1 cellular context compared by ENCODE assay signal in the genomic region with DNA sequence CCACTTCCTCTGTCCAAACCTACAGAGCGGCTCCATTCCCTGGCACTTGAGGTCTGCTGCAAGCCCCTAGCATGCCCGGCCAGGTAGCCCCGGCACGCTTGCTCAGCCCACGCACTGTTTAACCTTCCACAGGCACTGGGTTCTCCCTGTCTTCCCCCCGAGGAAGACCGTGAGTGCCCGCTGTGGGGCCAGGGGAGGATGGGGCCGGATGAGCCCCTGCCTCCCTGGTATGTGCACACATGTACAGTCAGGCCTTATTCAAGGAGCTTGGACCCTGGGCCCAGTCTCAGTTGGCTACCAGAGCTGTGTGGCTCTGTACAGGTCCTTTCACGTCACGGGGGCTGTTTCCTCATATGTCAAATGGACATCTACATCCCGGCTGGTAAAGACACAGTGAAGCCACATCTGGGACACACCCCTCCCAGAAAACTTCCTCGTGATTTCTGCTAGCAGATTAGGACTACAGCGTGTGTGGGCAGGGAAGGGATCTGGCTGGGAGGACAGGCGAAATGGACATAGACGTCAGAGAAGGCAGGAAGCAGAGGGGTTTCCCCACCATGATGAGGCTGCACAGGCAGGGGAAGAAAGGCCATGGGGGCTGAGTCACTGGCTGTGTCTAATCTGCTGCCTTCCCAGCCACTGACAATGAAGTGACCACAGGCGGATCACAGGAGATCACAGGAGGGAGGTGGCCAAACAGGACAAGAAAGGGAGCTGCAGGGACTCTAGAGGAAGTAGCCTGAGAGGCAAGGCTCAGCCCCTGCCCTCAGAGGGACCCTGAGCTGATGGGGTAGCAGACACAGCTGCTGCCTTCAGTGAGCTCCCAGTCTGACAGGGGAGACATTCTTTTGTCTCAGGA.
TF ChIP-seq lines count a peak whose summit lies in the region.

No MANE protein-coding gene starts in this region.

TF ChIP-seq in K562, 482 proteins besides CTCF, POLR2A, EP300 and RAD21 (continued from another document and continues in another):
- TF ChIP-seq ZNF398 (CRISPR knock-in tag; IDR thresholded peaks at IDR 0.05): no peak
- no peak for TF ChIP-seq STAT5A (IDR thresholded peaks at IDR 0.05; ENCODE audit: borderline replicate concordance, low read length)
- TF ChIP-seq GATA2 (CRISPR knock-in tag; IDR thresholded peaks at IDR 0.05): peak; percentile 79; the same call in 1 of the 2 replicates
- no peak; the same call in 1 of the 2 replicates for TF ChIP-seq DNMT1 (IDR thresholded peaks at IDR 0.05)
- peak; percentile 9 for TF ChIP-seq DACH1 (IDR thresholded peaks at IDR 0.05; ENCODE audit: partially characterized antibody)
- TF ChIP-seq CBFB (CRISPR knock-in tag; IDR thresholded peaks at IDR 0.05): 0 out of 2 replicates have a peak, but pooled peaks have one; percentile 82
- no peak for TF ChIP-seq RHOXF2B (CRISPR knock-in tag; conservative IDR thresholded peaks at IDR 0.05)
- no peak for TF ChIP-seq ZNF184 (CRISPR knock-in tag; IDR thresholded peaks at IDR 0.05)
- peak; percentile 92 for TF ChIP-seq ARID1B (IDR thresholded peaks at IDR 0.05)
- peak; percentile 84 for TF ChIP-seq CCNT2 (IDR thresholded peaks at IDR 0.05; ENCODE audit: borderline replicate concordance, extremely low read depth, insufficient read length, low read depth, low read length)
- TF ChIP-seq HDAC1 (IDR thresholded peaks at IDR 0.05): peak in 1 of 2 experiments; percentile 95; a peak in 2 of 4 replicates
- TF ChIP-seq RCOR1 (IDR thresholded peaks at IDR 0.05; ENCODE audit: borderline replicate concordance in 1 of 2, low read depth in 2 of 2, low read length in 2 of 2): peak; percentile 47 to 80; a peak in 3 of 4 replicates
- peak; percentile 78 for TF ChIP-seq L3MBTL2 (IDR thresholded peaks at IDR 0.05)
- no peak for TF ChIP-seq TCF7L2 (IDR thresholded peaks at IDR 0.05; ENCODE audit: low read depth, low read length)
- TF ChIP-seq SIX5 (IDR thresholded peaks at IDR 0.05; ENCODE audit: borderline replicate concordance in 1 of 2, insufficient read depth in 1 of 2, low read depth in 1 of 2, low read length in 2 of 2): peak in 1 of 2 experiments; percentile 12; a peak in 1 of 4 replicates
- TF ChIP-seq, protein P1, sequence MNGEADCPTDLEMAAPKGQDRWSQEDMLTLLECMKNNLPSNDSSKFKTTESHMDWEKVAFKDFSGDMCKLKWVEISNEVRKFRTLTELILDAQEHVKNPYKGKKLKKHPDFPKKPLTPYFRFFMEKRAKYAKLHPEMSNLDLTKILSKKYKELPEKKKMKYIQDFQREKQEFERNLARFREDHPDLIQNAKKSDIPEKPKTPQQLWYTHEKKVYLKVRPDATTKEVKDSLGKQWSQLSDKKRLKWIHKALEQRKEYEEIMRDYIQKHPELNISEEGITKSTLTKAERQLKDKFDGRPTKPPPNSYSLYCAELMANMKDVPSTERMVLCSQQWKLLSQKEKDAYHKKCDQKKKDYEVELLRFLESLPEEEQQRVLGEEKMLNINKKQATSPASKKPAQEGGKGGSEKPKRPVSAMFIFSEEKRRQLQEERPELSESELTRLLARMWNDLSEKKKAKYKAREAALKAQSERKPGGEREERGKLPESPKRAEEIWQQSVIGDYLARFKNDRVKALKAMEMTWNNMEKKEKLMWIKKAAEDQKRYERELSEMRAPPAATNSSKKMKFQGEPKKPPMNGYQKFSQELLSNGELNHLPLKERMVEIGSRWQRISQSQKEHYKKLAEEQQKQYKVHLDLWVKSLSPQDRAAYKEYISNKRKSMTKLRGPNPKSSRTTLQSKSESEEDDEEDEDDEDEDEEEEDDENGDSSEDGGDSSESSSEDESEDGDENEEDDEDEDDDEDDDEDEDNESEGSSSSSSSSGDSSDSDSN (IDR thresholded peaks at IDR 0.05; ENCODE audit: borderline replicate concordance in 1 of 2, low read depth in 2 of 2, low read length in 2 of 2): peak; percentile 41 to 77; a peak in 2 of 4 replicates
- no peak for TF ChIP-seq MIER1 (IDR thresholded peaks at IDR 0.05; ENCODE audit: low read depth)
- TF ChIP-seq, protein P2, sequence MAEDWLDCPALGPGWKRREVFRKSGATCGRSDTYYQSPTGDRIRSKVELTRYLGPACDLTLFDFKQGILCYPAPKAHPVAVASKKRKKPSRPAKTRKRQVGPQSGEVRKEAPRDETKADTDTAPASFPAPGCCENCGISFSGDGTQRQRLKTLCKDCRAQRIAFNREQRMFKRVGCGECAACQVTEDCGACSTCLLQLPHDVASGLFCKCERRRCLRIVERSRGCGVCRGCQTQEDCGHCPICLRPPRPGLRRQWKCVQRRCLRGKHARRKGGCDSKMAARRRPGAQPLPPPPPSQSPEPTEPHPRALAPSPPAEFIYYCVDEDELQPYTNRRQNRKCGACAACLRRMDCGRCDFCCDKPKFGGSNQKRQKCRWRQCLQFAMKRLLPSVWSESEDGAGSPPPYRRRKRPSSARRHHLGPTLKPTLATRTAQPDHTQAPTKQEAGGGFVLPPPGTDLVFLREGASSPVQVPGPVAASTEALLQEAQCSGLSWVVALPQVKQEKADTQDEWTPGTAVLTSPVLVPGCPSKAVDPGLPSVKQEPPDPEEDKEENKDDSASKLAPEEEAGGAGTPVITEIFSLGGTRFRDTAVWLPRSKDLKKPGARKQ (CRISPR knock-in tag; IDR thresholded peaks at IDR 0.05): no peak
- no peak; the same call in 1 of the 2 replicates for TF ChIP-seq KLF1 (tag; IDR thresholded peaks at IDR 0.05)
- no peak for TF ChIP-seq PHB (CRISPR knock-in tag; IDR thresholded peaks at IDR 0.05)
- TF ChIP-seq TFAM (CRISPR knock-in tag; conservative IDR thresholded peaks at IDR 0.05): no peak
- TF ChIP-seq GABPA (tag; conservative IDR thresholded peaks at IDR 0.05; ENCODE audit: low read depth): peak; percentile 66
- no peak for TF ChIP-seq MXD1 (CRISPR knock-in tag; IDR thresholded peaks at IDR 0.05; ENCODE audit: borderline replicate concordance, poor library complexity, severe bottlenecking)
- no peak for TF ChIP-seq ZNF277 (CRISPR knock-in tag; IDR thresholded peaks at IDR 0.05; ENCODE audit: borderline replicate concordance)
- no peak for TF ChIP-seq BMI1 (IDR thresholded peaks at IDR 0.05; ENCODE audit: low read length)
- TF ChIP-seq TCF3 (CRISPR knock-in tag; IDR thresholded peaks at IDR 0.05): peak; percentile 78; the same call in 1 of the 2 replicates
- TF ChIP-seq ZFPM2 (CRISPR knock-in tag; IDR thresholded peaks at IDR 0.05): no peak
- no peak for TF ChIP-seq ZNF717 (CRISPR knock-in tag; IDR thresholded peaks at IDR 0.05)
- TF ChIP-seq NR1H2 (CRISPR knock-in tag; IDR thresholded peaks at IDR 0.05): no peak
- no peak for TF ChIP-seq PREB (CRISPR knock-in tag; IDR thresholded peaks at IDR 0.05)
- no peak for TF ChIP-seq KLF10 (CRISPR knock-in tag; IDR thresholded peaks at IDR 0.05)
- peak; percentile 79; the same call in 1 of the 2 replicates for TF ChIP-seq ZNF165 (CRISPR knock-in tag; IDR thresholded peaks at IDR 0.05; ENCODE audit: borderline replicate concordance)
- peak; percentile 80 for TF ChIP-seq HIVEP1 (CRISPR knock-in tag; IDR thresholded peaks at IDR 0.05)
- peak; percentile 99 for TF ChIP-seq CC2D1A (IDR thresholded peaks at IDR 0.05)
- TF ChIP-seq CBX1 (IDR thresholded peaks at IDR 0.05; ENCODE audit: low read depth): peak; percentile 98
- TF ChIP-seq KDM1A (IDR thresholded peaks at IDR 0.05): peak; percentile 68 to 80; a peak in 3 of 4 replicates
- peak; percentile 94 for TF ChIP-seq SMARCA5 (IDR thresholded peaks at IDR 0.05)
- peak; percentile 55 to 57; a peak in 1 of 4 replicates for TF ChIP-seq ETV6 (IDR thresholded peaks at IDR 0.05; ENCODE audit: borderline replicate concordance in 1 of 2, low read depth in 2 of 2, low read length in 1 of 2)
- TF ChIP-seq ETV6 (CRISPR knock-in tag; IDR thresholded peaks at IDR 0.05; ENCODE audit: borderline replicate concordance): no peak
- TF ChIP-seq E2F6 (IDR thresholded peaks at IDR 0.05; ENCODE audit: borderline replicate concordance in 1 of 2, extremely low read depth in 1 of 2, insufficient read depth in 1 of 2, insufficient read length in 1 of 2, low read depth in 1 of 2, low read length in 1 of 2, poor library complexity in 1 of 2, severe bottlenecking in 1 of 2): no peak
- no peak for TF ChIP-seq FOXP1 (CRISPR knock-in tag; IDR thresholded peaks at IDR 0.05)
- no peak for TF ChIP-seq HNRNPH1 (optimal IDR thresholded peaks at IDR 0.05; ENCODE audit: low read depth, low read length)
- no peak for TF ChIP-seq KAT8 (IDR thresholded peaks at IDR 0.05; ENCODE audit: low read depth)
- no peak for TF ChIP-seq GTF2A2 (tag; IDR thresholded peaks at IDR 0.05)
- TF ChIP-seq, protein P3, sequence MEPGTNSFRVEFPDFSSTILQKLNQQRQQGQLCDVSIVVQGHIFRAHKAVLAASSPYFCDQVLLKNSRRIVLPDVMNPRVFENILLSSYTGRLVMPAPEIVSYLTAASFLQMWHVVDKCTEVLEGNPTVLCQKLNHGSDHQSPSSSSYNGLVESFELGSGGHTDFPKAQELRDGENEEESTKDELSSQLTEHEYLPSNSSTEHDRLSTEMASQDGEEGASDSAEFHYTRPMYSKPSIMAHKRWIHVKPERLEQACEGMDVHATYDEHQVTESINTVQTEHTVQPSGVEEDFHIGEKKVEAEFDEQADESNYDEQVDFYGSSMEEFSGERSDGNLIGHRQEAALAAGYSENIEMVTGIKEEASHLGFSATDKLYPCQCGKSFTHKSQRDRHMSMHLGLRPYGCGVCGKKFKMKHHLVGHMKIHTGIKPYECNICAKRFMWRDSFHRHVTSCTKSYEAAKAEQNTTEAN (CRISPR knock-in tag; IDR thresholded peaks at IDR 0.05): no peak
- TF ChIP-seq CEBPG (CRISPR knock-in tag; IDR thresholded peaks at IDR 0.05): no peak
- TF ChIP-seq CEBPG (tag; conservative IDR thresholded peaks at IDR 0.05 in 1 of 2, IDR thresholded peaks at IDR 0.05 in 1 of 2): peak; percentile 13 to 38; a peak in 1 of 4 replicates
- TF ChIP-seq ZNF174 (CRISPR knock-in tag; IDR thresholded peaks at IDR 0.05): no peak
- TF ChIP-seq SOX6 (IDR thresholded peaks at IDR 0.05): peak; percentile 93
- no peak for TF ChIP-seq ELK1 (CRISPR knock-in tag; IDR thresholded peaks at IDR 0.05)
- TF ChIP-seq ZNF175 (CRISPR knock-in tag; IDR thresholded peaks at IDR 0.05; ENCODE audit: low read depth): peak; percentile 92; the same call in 1 of the 2 replicates
- TF ChIP-seq ZNF77 (CRISPR knock-in tag; IDR thresholded peaks at IDR 0.05): no peak
